Comparison of ENCODE assay signal across 2 cellular contexts in the genomic region with DNA sequence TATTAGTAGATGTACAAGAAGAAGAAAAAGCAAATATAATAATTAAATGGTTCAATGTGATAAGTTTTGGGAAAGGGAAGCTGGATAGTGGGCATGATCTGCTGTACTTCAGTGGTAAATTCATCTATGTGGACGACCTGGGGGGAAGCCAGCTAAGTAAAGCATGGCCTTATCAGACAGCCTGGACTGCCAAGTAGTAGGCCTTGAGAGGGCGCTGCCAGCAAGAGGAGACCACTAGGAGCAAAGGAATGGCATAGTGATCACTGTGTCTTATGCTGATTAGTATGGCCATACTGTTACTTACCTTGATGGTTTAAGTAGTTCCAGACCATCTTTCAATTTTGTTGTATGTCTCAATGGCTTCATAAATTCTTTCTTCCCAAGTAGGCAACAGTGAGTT.
TF ChIP-seq lines count a peak whose summit lies in the region.

No MANE protein-coding gene starts in this region.

TF ChIP-seq in GM23338, 12 proteins besides CTCF, POLR2A, EP300 and RAD21 (continues in another document):
- TF ChIP-seq JUNB (IDR thresholded peaks at IDR 0.05; ENCODE audit: unreplicated experiment) (no peak), ZNF462 (CRISPR knock-in tag; IDR thresholded peaks at IDR 0.05) (no peak), EZH2 (IDR thresholded peaks at IDR 0.05; ENCODE audit: low read depth, unreplicated experiment) (no peak), CREB1 (CRISPR knock-in tag; IDR thresholded peaks at IDR 0.05; ENCODE audit: low read depth) (no peak), ZNF331 (CRISPR knock-in tag; IDR thresholded peaks at IDR 0.05; ENCODE audit: low read depth) (no peak), STAT1 (IDR thresholded peaks at IDR 0.05; ENCODE audit: unreplicated experiment) (no peak), EZH2phosphoT487 (IDR thresholded peaks at IDR 0.05; ENCODE audit: unreplicated experiment) (no peak), NANOG (IDR thresholded peaks at IDR 0.05; ENCODE audit: borderline replicate concordance) (no peak), POLR2AphosphoS5 (IDR thresholded peaks at IDR 0.05; ENCODE audit: low read depth) (no peak)
- TF ChIP-seq, protein P1, sequence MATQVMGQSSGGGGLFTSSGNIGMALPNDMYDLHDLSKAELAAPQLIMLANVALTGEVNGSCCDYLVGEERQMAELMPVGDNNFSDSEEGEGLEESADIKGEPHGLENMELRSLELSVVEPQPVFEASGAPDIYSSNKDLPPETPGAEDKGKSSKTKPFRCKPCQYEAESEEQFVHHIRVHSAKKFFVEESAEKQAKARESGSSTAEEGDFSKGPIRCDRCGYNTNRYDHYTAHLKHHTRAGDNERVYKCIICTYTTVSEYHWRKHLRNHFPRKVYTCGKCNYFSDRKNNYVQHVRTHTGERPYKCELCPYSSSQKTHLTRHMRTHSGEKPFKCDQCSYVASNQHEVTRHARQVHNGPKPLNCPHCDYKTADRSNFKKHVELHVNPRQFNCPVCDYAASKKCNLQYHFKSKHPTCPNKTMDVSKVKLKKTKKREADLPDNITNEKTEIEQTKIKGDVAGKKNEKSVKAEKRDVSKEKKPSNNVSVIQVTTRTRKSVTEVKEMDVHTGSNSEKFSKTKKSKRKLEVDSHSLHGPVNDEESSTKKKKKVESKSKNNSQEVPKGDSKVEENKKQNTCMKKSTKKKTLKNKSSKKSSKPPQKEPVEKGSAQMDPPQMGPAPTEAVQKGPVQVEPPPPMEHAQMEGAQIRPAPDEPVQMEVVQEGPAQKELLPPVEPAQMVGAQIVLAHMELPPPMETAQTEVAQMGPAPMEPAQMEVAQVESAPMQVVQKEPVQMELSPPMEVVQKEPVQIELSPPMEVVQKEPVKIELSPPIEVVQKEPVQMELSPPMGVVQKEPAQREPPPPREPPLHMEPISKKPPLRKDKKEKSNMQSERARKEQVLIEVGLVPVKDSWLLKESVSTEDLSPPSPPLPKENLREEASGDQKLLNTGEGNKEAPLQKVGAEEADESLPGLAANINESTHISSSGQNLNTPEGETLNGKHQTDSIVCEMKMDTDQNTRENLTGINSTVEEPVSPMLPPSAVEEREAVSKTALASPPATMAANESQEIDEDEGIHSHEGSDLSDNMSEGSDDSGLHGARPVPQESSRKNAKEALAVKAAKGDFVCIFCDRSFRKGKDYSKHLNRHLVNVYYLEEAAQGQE (IDR thresholded peaks at IDR 0.05; ENCODE audit: unreplicated experiment) = no peak

TF ChIP-seq in H1, 55 proteins besides CTCF, POLR2A, EP300 and RAD21:
- TF ChIP-seq FOSL1 (IDR thresholded peaks at IDR 0.05; ENCODE audit: insufficient read depth, low read depth, low read length) (no peak), RFX5 (IDR thresholded peaks at IDR 0.05; ENCODE audit: borderline replicate concordance, low read depth, low read length) (no peak), YY1 (IDR thresholded peaks at IDR 0.05; ENCODE audit: low read depth, low read length) (no peak), MAX (IDR thresholded peaks at IDR 0.05) (no peak), CHD2 (IDR thresholded peaks at IDR 0.05; ENCODE audit: low read length) (no peak)
